In genomic region chr5:23510434-23510833, GRCh38 we compare ENCODE assay signal across 13 cellular contexts. TPM values are rescaled to one million over a fixed set of nuclear protein-coding genes. Genes with fewer than 3 reads are reported as not detected.
"Had no signal": no experiment of that assay in that cellular context is flagged by ENCODE, and none has a peak within 500 bp of the region (broad histone marks: within the 10 kb centered on the region; RNA-seq: fewer than 3 reads in every experiment).

No MANE protein-coding gene starts in this region.

RNA-seq across cellular contexts. Expression of gene PRDM9, which starts 3.0 kb away (rescaled TPM):
- total RNA-seq: stomach, subcutaneous adipose tissue, suprapubic skin, temporal lobe, thoracic aorta, thyroid gland, tibial nerve, transverse colon, upper lobe of left lung, upper lobe of right lung, ureter, urinary bladder, vagina had no signal
- polyA plus RNA-seq: stomach, urinary bladder had no signal
